8 cellular contexts compared by ENCODE assay signal in the genomic region with DNA sequence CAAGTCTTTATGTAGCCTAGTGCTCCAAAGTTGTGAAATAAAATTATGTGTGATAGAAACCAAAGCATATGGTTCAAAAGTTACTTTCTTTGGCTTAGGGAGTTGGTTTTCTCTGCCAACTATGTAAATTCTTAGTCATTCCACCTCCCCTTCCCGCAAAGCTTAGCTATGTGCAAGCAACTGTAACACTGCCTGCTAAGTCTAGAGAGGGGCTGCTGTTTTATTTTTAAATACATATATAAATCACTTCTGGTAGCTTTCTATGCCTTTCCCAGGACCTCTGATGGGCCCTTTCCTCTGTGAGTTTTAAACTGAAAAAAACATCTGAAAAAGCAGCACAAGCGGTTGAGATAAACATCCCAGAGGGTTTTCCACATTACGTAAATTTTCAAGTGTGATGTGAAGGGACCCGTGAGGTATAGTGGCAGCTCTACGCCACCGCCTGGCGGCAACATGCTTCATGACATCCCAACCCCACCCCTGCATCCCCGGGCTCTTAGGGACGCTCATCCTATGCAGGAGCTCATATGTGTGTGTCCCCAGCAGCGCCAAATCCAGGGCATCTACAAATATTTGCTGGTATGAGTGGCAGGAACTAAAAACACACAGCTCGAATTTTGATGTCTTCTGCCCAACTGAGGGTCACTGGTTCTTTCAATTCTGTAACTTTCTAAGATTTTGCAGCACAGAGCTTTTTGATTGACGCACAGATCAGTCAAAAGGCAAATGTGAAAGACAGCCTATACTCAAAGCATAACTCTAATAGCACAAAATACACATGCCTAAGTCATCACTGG. TPM values are rescaled to one million over a fixed set of nuclear protein-coding genes. Genes with fewer than 3 reads are reported as not detected.
A peak's percentile ranks its signal among the peaks of the same experiment; 100 is the strongest.
DNase-seq lines count a peak whose midpoint lies in the region; ATAC-seq and TF ChIP-seq lines count a peak whose summit lies in the region.

No MANE protein-coding gene starts in this region.

- intact Hi-C loops in lower leg skin (cut with DNase I; ENCODE audit: low total_unique reads): no loop called here

- H3K27ac Mint-ChIP-seq in nephron progenitor cell: no peak overlapping the region

- peaks cover 7% of the 10 kb centered on the region for H3K4me1 Mint-ChIP-seq in nephron progenitor cell

- no peak for TF ChIP-seq POLR2A in lower leg skin (IDR thresholded peaks at IDR 0.05)

- DNase-seq in activated naive CD4-positive, alpha-beta T cell treated with anti-CD3 and anti-CD28 coated beads, Interleukin-2, amount 50 U/mL, for 16 hours: peak; percentile 22
- DNase-seq in activated naive CD4-positive, alpha-beta T cell treated with Interleukin-2 at 50 U/mL for 16 hours: no peak
- no peak for DNase-seq in LNCaP clone FGC (ENCODE audit: low read depth)
- peak; percentile 74 for DNase-seq in ecto neural progenitor cell (ENCODE audit: low spot score)
- peak; percentile 66 for DNase-seq in nephron progenitor cell
- DNase-seq in putamen (ENCODE audit: low spot score): no peak
- DNase-seq in lower leg skin (ENCODE audit: low spot score in 2 of 2): no peak

- H3K36me3 Mint-ChIP-seq in nephron progenitor cell (ENCODE audit: low read depth): peaks cover 32% of the 10 kb centered on the region

- no peak for ATAC-seq in HG03135 (IDR thresholded peaks at IDR 0.05; ENCODE audit: unreplicated experiment)

- 65 to 70% methylated on average over 12 of the region's 12 CpGs for WGBS in lower leg skin, 2 donors

- H3K27me3 Mint-ChIP-seq in nephron progenitor cell (ENCODE audit: low read depth, poor library complexity): peaks cover 6% of the 10 kb centered on the region

- peak; percentile 10; the same call in 1 of the 2 replicates for TF ChIP-seq CTCF in LNCaP clone FGC (IDR thresholded peaks at IDR 0.05; ENCODE audit: control insufficient read depth, extremely low read depth, insufficient read depth)
- peak; percentile 67 for TF ChIP-seq CTCF in nephron progenitor cell (IDR thresholded peaks at IDR 0.05)
- TF ChIP-seq CTCF in lower leg skin (IDR thresholded peaks at IDR 0.05): no peak

- no peak overlapping the region for H3K4me3 ChIP-seq in LNCaP clone FGC (ENCODE audit: low read depth, low read length)
- no peak overlapping the region for H3K4me3 ChIP-seq in lower leg skin (ENCODE audit: low read depth, poor library complexity, severe bottlenecking)

- H3K9me3 Mint-ChIP-seq in nephron progenitor cell: no peaks in the 10 kb centered on the region

- no peak overlapping the region for H3K4me3 Mint-ChIP-seq in nephron progenitor cell

RNA-seq across cellular contexts. Expression of gene SAYSD1, which starts 12.8 kb away (rescaled TPM):
- 10 to 100 TPM in 3 of 4 donors, 1 to 10 TPM in 1; 9.1 to 16.5 (median 15.1) TPM for total RNA-seq in lower leg skin

RNA-seq across cellular contexts. Expression of gene GLP1R, which starts 53.6 kb away (rescaled TPM):
- 1 to 10 TPM in 1 of 4 donors, under 1 TPM in 1, not detected in 2; 0.10 to 1.3 TPM for total RNA-seq in lower leg skin

Comparison
In these comparisons a context has a peak if more than half of its experiments do, and no peak if none do; other contexts are left out.
1. DNase-seq: peak in activated naive CD4-positive, alpha-beta T cell treated with anti-CD3 and anti-CD28 coated beads, Interleukin-2, amount 50 U/mL, for 16 hours (single experiment), ecto neural progenitor cell (single experiment) and nephron progenitor cell (single experiment); none in activated naive CD4-positive, alpha-beta T cell treated with Interleukin-2 at 50 U/mL for 16 hours (single experiment), LNCaP clone FGC (single experiment), putamen (single experiment) and lower leg skin (0 of 2).
2. CTCF ChIP-seq: peak in LNCaP clone FGC (single experiment) and nephron progenitor cell (single experiment); none in lower leg skin (0 of 3).